1 cellular context compared by ENCODE assay signal in genomic region chr1:99004270-99005141, GRCh38.
TF ChIP-seq lines count a peak whose summit lies in the region.

Gene PLPPR5, minus strand, starts transcription at chr1:99004861. Its CDS starts 190 bp downstream, at chr1:99004671.

TF ChIP-seq in WTC11, 78 proteins besides CTCF, POLR2A, EP300 and RAD21 (continued from another document):
- TF ChIP-seq AFF4 (CRISPR knock-in tag; IDR thresholded peaks at IDR 0.05; ENCODE audit: borderline replicate concordance): no peak
- 0 out of 2 replicates have a peak, but pooled peaks have one; percentile 43 for TF ChIP-seq JUN (CRISPR knock-in tag; IDR thresholded peaks at IDR 0.05)
- TF ChIP-seq ZNF416 (CRISPR knock-in tag; IDR thresholded peaks at IDR 0.05): no peak
- peak; percentile 22; the same call in 1 of the 2 replicates for TF ChIP-seq FOXK1 (CRISPR knock-in tag; IDR thresholded peaks at IDR 0.05)
- 0 out of 2 replicates have a peak, but pooled peaks have one; percentile 28 for TF ChIP-seq FOXP4 (CRISPR knock-in tag; IDR thresholded peaks at IDR 0.05)
- TF ChIP-seq HMGXB4 (CRISPR knock-in tag; IDR thresholded peaks at IDR 0.05): 0 out of 2 replicates have a peak, but pooled peaks have one; percentile 35
- no peak for TF ChIP-seq PREB (CRISPR knock-in tag; IDR thresholded peaks at IDR 0.05; ENCODE audit: borderline replicate concordance)
- TF ChIP-seq MAX (CRISPR knock-in tag; IDR thresholded peaks at IDR 0.05): peak; percentile 53; the same call in 1 of the 2 replicates
- TF ChIP-seq OVOL2 (CRISPR knock-in tag; IDR thresholded peaks at IDR 0.05; ENCODE audit: borderline replicate concordance): no peak
- peak; percentile 49; the same call in 1 of the 2 replicates for TF ChIP-seq KAT7 (CRISPR knock-in tag; IDR thresholded peaks at IDR 0.05; ENCODE audit: borderline replicate concordance)
- no peak for TF ChIP-seq ETV6 (CRISPR knock-in tag; IDR thresholded peaks at IDR 0.05)
TF ChIP-seq in WTC11: peak in this region for 12.
